4 cellular contexts compared by ENCODE assay signal in the genomic region with DNA sequence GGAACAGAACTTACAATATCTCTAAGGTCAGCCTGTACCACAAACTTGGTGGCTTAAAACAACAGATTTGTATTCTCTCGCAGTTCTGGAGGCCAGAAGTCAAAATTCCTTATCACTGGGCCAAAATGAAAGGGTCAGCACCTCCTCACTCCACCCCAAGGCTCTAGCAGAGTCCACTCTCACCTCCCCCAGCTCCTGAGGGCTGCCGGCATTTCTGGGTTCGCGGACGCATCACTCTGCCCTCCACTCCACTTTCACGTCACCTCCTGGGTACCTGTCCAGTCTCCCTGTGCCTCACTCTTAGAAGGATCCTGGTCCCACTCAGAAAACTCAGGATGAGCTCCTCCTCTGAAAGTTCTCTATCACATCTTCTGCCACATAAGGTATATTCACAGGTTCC. TPM values are rescaled to one million over a fixed set of nuclear protein-coding genes. Genes with fewer than 3 reads are reported as not detected.
"Had no signal": no experiment of that assay in that cellular context is flagged by ENCODE, and none has a peak within 500 bp of the region (broad histone marks: within the 10 kb centered on the region; RNA-seq: fewer than 3 reads in every experiment).

No MANE protein-coding gene starts in this region.

- ATAC-seq: GM12878 had no signal

- DNase-seq: GDM1, GF-D8 had no signal

- H3K4me3 ChIP-seq: GM12878 had no signal

RNA-seq across cellular contexts. Expression of a gene that starts 34.6 kb away (rescaled TPM):
- total RNA-seq: G401 had no signal
